ENCODE assay signal across 1 cellular context in the genomic region with DNA sequence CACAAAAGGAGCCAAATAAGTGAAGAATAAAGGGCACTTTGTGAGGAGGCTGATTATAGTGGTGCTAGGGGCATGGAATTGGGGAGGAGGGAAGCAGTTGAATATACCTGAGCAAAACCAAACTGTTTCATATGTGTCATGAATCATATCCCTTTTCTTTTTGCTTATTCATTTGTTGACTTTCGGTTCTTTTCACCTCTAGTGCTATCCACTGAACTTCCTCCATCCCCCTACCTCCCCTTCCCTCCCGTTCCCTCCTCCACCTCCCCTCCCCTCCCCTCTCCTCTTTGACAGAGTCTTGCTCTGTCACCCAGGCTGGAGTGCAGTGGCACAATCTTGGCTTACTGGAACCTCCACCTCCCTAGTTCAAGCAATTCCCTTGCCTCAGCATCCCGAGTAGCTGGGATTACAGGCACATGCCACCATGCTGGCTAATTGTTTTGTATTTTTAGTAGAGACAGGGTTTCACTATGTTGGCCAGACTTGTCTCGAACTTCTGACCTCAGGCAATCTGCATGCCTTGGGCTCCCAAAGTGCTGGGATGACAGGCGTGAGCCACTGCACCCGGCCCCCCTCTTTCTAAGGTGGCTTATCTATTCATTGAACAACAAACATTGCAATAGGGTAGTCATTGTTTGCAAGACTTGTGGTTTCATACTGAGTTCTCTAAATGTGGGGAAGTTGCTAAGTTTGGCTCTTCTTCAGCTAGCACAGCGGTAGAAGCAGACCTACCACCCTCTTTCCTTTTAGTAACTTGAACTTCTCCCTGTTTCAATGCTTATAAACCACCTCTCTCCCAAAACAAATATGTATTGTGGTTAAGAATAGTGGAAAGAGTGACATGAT.
TF ChIP-seq lines count a peak whose summit lies in the region.

No MANE protein-coding gene starts in this region.

TF ChIP-seq in K562, 482 proteins besides CTCF, POLR2A, EP300 and RAD21 (continued from another document and continues in another):
- TF ChIP-seq, protein P1, sequence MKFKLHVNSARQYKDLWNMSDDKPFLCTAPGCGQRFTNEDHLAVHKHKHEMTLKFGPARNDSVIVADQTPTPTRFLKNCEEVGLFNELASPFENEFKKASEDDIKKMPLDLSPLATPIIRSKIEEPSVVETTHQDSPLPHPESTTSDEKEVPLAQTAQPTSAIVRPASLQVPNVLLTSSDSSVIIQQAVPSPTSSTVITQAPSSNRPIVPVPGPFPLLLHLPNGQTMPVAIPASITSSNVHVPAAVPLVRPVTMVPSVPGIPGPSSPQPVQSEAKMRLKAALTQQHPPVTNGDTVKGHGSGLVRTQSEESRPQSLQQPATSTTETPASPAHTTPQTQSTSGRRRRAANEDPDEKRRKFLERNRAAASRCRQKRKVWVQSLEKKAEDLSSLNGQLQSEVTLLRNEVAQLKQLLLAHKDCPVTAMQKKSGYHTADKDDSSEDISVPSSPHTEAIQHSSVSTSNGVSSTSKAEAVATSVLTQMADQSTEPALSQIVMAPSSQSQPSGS (CRISPR knock-in tag; IDR thresholded peaks at IDR 0.05) = no peak
- no peak for TF ChIP-seq ERF (CRISPR knock-in tag; IDR thresholded peaks at IDR 0.05)
- TF ChIP-seq, protein P2, sequence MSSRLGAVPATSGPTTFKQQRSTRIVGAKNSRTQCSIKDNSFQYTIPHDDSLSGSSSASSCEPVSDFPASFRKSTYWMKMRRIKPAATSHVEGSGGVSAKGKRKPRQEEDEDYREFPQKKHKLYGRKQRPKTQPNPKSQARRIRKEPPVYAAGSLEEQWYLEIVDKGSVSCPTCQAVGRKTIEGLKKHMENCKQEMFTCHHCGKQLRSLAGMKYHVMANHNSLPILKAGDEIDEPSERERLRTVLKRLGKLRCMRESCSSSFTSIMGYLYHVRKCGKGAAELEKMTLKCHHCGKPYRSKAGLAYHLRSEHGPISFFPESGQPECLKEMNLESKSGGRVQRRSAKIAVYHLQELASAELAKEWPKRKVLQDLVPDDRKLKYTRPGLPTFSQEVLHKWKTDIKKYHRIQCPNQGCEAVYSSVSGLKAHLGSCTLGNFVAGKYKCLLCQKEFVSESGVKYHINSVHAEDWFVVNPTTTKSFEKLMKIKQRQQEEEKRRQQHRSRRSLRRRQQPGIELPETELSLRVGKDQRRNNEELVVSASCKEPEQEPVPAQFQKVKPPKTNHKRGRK (tag; IDR thresholded peaks at IDR 0.05) = 0 out of 2 replicates have a peak, but pooled peaks have one; percentile 8
- TF ChIP-seq STAT5A (IDR thresholded peaks at IDR 0.05; ENCODE audit: borderline replicate concordance, low read length) = peak; percentile 48; the same call in 1 of the 2 replicates
- no peak for TF ChIP-seq TCFL5 (CRISPR knock-in tag; conservative IDR thresholded peaks at IDR 0.05)
- no peak for TF ChIP-seq CHD1 (IDR thresholded peaks at IDR 0.05; ENCODE audit: low read length)
- TF ChIP-seq KAT7 (CRISPR knock-in tag; IDR thresholded peaks at IDR 0.05; ENCODE audit: borderline replicate concordance) = no peak
- no peak for TF ChIP-seq MCM7 (IDR thresholded peaks at IDR 0.05)
- TF ChIP-seq, protein P3, sequence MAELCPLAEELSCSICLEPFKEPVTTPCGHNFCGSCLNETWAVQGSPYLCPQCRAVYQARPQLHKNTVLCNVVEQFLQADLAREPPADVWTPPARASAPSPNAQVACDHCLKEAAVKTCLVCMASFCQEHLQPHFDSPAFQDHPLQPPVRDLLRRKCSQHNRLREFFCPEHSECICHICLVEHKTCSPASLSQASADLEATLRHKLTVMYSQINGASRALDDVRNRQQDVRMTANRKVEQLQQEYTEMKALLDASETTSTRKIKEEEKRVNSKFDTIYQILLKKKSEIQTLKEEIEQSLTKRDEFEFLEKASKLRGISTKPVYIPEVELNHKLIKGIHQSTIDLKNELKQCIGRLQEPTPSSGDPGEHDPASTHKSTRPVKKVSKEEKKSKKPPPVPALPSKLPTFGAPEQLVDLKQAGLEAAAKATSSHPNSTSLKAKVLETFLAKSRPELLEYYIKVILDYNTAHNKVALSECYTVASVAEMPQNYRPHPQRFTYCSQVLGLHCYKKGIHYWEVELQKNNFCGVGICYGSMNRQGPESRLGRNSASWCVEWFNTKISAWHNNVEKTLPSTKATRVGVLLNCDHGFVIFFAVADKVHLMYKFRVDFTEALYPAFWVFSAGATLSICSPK (IDR thresholded peaks at IDR 0.05; ENCODE audit: borderline replicate concordance) = no peak
- TF ChIP-seq ZNF384 (IDR thresholded peaks at IDR 0.05; ENCODE audit: low read depth, low read length) = no peak
- no peak for TF ChIP-seq CHD4 (IDR thresholded peaks at IDR 0.05; ENCODE audit: insufficient read depth, insufficient replicate concordance, low read depth, low read length, poor library complexity, severe bottlenecking)
- no peak for TF ChIP-seq PRMT5 (CRISPR knock-in tag; IDR thresholded peaks at IDR 0.05)
- TF ChIP-seq KLF10 (CRISPR knock-in tag; IDR thresholded peaks at IDR 0.05) = no peak
- TF ChIP-seq ZNF347 (CRISPR knock-in tag; IDR thresholded peaks at IDR 0.05; ENCODE audit: low read depth) = no peak
- no peak for TF ChIP-seq SAP30 (IDR thresholded peaks at IDR 0.05; ENCODE audit: borderline replicate concordance, insufficient read depth, low read depth, low read length, poor library complexity, severe bottlenecking)
- no peak for TF ChIP-seq ZNF785 (CRISPR knock-in tag; IDR thresholded peaks at IDR 0.05)
- peak; percentile 89 for TF ChIP-seq SMARCA5 (IDR thresholded peaks at IDR 0.05)
- TF ChIP-seq, protein P4, sequence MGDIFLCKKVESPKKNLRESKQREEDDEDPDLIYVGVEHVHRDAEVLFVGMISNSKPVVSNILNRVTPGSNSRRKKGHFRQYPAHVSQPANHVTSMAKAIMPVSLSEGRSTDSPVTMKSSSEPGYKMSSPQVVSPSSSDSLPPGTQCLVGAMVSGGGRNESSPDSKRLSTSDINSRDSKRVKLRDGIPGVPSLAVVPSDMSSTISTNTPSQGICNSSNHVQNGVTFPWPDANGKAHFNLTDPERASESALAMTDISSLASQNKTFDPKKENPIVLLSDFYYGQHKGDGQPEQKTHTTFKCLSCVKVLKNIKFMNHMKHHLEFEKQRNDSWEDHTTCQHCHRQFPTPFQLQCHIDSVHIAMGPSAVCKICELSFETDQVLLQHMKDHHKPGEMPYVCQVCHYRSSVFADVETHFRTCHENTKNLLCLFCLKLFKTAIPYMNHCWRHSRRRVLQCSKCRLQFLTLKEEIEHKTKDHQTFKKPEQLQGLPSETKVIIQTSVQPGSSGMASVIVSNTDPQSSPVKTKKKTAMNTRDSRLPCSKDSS (IDR thresholded peaks at IDR 0.05; ENCODE audit: low read depth, partially characterized antibody) = no peak
- no peak for TF ChIP-seq ZBTB1 (CRISPR knock-in tag; IDR thresholded peaks at IDR 0.05; ENCODE audit: borderline replicate concordance, low read depth)
- TF ChIP-seq ZKSCAN3 (CRISPR knock-in tag; IDR thresholded peaks at IDR 0.05) = no peak
- TF ChIP-seq C11orf30 (IDR thresholded peaks at IDR 0.05; ENCODE audit: low read depth) = peak; percentile 69
- TF ChIP-seq ZNF12 (CRISPR knock-in tag; IDR thresholded peaks at IDR 0.05) = no peak
- TF ChIP-seq ZNF121 (CRISPR knock-in tag; conservative IDR thresholded peaks at IDR 0.05) = peak; percentile 17; the same call in 1 of the 2 replicates
- TF ChIP-seq BHLHE40 (IDR thresholded peaks at IDR 0.05; ENCODE audit: low read length) = peak; percentile 45; the same call in 1 of the 2 replicates
- no peak for TF ChIP-seq IFI16 (CRISPR knock-in tag; IDR thresholded peaks at IDR 0.05)
- TF ChIP-seq SMC3 (conservative IDR thresholded peaks at IDR 0.05; ENCODE audit: insufficient read depth, low read depth, low read length) = no peak
- no peak for TF ChIP-seq RFX1 (IDR thresholded peaks at IDR 0.05)
- TF ChIP-seq ZKSCAN8 (CRISPR knock-in tag; IDR thresholded peaks at IDR 0.05) = 0 out of 2 replicates have a peak, but pooled peaks have one; percentile 18
- TF ChIP-seq ETV6 (IDR thresholded peaks at IDR 0.05; ENCODE audit: borderline replicate concordance in 1 of 2, low read depth in 2 of 2, low read length in 1 of 2) = no peak
- TF ChIP-seq ETV6 (CRISPR knock-in tag; IDR thresholded peaks at IDR 0.05; ENCODE audit: borderline replicate concordance) = no peak
- TF ChIP-seq HDAC6 (IDR thresholded peaks at IDR 0.05; ENCODE audit: low read depth, low read length) = no peak
- TF ChIP-seq KLF13 (tag; IDR thresholded peaks at IDR 0.05; ENCODE audit: borderline replicate concordance, low read depth) = no peak
- TF ChIP-seq, protein P5, sequence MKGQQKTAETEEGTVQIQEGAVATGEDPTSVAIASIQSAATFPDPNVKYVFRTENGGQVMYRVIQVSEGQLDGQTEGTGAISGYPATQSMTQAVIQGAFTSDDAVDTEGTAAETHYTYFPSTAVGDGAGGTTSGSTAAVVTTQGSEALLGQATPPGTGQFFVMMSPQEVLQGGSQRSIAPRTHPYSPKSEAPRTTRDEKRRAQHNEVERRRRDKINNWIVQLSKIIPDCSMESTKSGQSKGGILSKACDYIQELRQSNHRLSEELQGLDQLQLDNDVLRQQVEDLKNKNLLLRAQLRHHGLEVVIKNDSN (CRISPR knock-in tag; IDR thresholded peaks at IDR 0.05) = no peak
- TF ChIP-seq MAZ (CRISPR knock-in tag; conservative IDR thresholded peaks at IDR 0.05 in 1 of 2, IDR thresholded peaks at IDR 0.05 in 1 of 2) = no peak; a peak in 2 of 4 replicates
- no peak for TF ChIP-seq RB1 (IDR thresholded peaks at IDR 0.05; ENCODE audit: low read depth)
- TF ChIP-seq, protein P6, sequence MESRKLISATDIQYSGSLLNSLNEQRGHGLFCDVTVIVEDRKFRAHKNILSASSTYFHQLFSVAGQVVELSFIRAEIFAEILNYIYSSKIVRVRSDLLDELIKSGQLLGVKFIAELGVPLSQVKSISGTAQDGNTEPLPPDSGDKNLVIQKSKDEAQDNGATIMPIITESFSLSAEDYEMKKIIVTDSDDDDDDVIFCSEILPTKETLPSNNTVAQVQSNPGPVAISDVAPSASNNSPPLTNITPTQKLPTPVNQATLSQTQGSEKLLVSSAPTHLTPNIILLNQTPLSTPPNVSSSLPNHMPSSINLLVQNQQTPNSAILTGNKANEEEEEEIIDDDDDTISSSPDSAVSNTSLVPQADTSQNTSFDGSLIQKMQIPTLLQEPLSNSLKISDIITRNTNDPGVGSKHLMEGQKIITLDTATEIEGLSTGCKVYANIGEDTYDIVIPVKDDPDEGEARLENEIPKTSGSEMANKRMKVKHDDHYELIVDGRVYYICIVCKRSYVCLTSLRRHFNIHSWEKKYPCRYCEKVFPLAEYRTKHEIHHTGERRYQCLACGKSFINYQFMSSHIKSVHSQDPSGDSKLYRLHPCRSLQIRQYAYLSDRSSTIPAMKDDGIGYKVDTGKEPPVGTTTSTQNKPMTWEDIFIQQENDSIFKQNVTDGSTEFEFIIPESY (CRISPR knock-in tag; IDR thresholded peaks at IDR 0.05) = no peak
- TF ChIP-seq NFIC (IDR thresholded peaks at IDR 0.05) = peak; percentile 32; the same call in 1 of the 2 replicates
- TF ChIP-seq NR4A1 (CRISPR knock-in tag; IDR thresholded peaks at IDR 0.05) = no peak
- TF ChIP-seq NR4A1 (tag; IDR thresholded peaks at IDR 0.05) = no peak
- TF ChIP-seq ZNF583 (CRISPR knock-in tag; IDR thresholded peaks at IDR 0.05) = no peak
- peak; percentile 57; the same call in 1 of the 2 replicates for TF ChIP-seq TOE1 (IDR thresholded peaks at IDR 0.05; ENCODE audit: borderline replicate concordance)
- TF ChIP-seq TOE1 (CRISPR knock-in tag; IDR thresholded peaks at IDR 0.05; ENCODE audit: borderline replicate concordance, low read depth) = no peak
- no peak for TF ChIP-seq ZNF778 (CRISPR knock-in tag; IDR thresholded peaks at IDR 0.05)
- TF ChIP-seq KLF16 (IDR thresholded peaks at IDR 0.05) = no peak
- no peak for TF ChIP-seq WHSC1 (IDR thresholded peaks at IDR 0.05; ENCODE audit: low read length)
- TF ChIP-seq ZNF197 (CRISPR knock-in tag; IDR thresholded peaks at IDR 0.05; ENCODE audit: low read depth) = peak; percentile 32; the same call in 1 of the 2 replicates
- 0 out of 2 replicates have a peak, but pooled peaks have one; percentile 2 for TF ChIP-seq HDAC8 (tag; IDR thresholded peaks at IDR 0.05)
- TF ChIP-seq, protein P7, sequence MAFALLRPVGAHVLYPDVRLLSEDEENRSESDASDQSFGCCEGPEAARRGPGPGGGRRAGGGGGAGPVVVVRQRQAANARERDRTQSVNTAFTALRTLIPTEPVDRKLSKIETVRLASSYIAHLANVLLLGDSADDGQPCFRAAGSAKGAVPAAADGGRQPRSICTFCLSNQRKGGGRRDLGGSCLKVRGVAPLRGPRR (CRISPR knock-in tag; IDR thresholded peaks at IDR 0.05) = no peak
- TF ChIP-seq, protein P8, sequence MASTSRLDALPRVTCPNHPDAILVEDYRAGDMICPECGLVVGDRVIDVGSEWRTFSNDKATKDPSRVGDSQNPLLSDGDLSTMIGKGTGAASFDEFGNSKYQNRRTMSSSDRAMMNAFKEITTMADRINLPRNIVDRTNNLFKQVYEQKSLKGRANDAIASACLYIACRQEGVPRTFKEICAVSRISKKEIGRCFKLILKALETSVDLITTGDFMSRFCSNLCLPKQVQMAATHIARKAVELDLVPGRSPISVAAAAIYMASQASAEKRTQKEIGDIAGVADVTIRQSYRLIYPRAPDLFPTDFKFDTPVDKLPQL (IDR thresholded peaks at IDR 0.05; ENCODE audit: extremely low read depth, insufficient read length) = peak; percentile 17
- TF ChIP-seq ZNF184 (CRISPR knock-in tag; IDR thresholded peaks at IDR 0.05) = no peak
- TF ChIP-seq, protein P9, sequence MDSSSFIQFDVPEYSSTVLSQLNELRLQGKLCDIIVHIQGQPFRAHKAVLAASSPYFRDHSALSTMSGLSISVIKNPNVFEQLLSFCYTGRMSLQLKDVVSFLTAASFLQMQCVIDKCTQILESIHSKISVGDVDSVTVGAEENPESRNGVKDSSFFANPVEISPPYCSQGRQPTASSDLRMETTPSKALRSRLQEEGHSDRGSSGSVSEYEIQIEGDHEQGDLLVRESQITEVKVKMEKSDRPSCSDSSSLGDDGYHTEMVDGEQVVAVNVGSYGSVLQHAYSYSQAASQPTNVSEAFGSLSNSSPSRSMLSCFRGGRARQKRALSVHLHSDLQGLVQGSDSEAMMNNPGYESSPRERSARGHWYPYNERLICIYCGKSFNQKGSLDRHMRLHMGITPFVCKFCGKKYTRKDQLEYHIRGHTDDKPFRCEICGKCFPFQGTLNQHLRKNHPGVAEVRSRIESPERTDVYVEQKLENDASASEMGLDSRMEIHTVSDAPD (CRISPR knock-in tag; IDR thresholded peaks at IDR 0.05) = no peak
- TF ChIP-seq HNRNPUL1 (IDR thresholded peaks at IDR 0.05; ENCODE audit: low read length) = no peak
- TF ChIP-seq, protein P10, sequence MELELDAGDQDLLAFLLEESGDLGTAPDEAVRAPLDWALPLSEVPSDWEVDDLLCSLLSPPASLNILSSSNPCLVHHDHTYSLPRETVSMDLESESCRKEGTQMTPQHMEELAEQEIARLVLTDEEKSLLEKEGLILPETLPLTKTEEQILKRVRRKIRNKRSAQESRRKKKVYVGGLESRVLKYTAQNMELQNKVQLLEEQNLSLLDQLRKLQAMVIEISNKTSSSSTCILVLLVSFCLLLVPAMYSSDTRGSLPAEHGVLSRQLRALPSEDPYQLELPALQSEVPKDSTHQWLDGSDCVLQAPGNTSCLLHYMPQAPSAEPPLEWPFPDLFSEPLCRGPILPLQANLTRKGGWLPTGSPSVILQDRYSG (tag; conservative IDR thresholded peaks at IDR 0.05; ENCODE audit: low read depth) = peak; percentile 56; the same call in 1 of the 2 replicates
